3 cellular contexts compared by ENCODE assay signal in genomic region chr9:83934569-83935275, GRCh38.
A peak's percentile ranks its signal among the peaks of the same experiment; 100 is the strongest.
TF ChIP-seq lines count a peak whose summit lies in the region.

No MANE protein-coding gene starts in this region.

TF ChIP-seq in IMR-90, 13 proteins besides CTCF, POLR2A, EP300 and RAD21:
- no peak for TF ChIP-seq FOS (IDR thresholded peaks at IDR 0.05; ENCODE audit: low read depth, low read length)
- TF ChIP-seq ELK1 (IDR thresholded peaks at IDR 0.05; ENCODE audit: borderline replicate concordance, low read depth, low read length) = no peak
- TF ChIP-seq BHLHE40 (IDR thresholded peaks at IDR 0.05; ENCODE audit: low read depth, low read length) = no peak
- TF ChIP-seq CEBPB (IDR thresholded peaks at IDR 0.05; ENCODE audit: low read depth, low read length) = peak; percentile 72
- no peak for TF ChIP-seq RFX5 (IDR thresholded peaks at IDR 0.05; ENCODE audit: low read depth, low read length)

TF ChIP-seq in HepG2, 621 proteins besides CTCF, POLR2A, EP300 and RAD21:
- TF ChIP-seq CEBPB (IDR thresholded peaks at IDR 0.05; ENCODE audit: borderline replicate concordance, low read depth, low read length) (peak; percentile 64; the same call in 1 of the 2 replicates), ZNF567 (CRISPR knock-in tag; IDR thresholded peaks at IDR 0.05; ENCODE audit: borderline replicate concordance) (no peak)

TF ChIP-seq in GM12891, 5 proteins besides CTCF, POLR2A, EP300 and RAD21:
- TF ChIP-seq TAF1 (IDR thresholded peaks at IDR 0.05; ENCODE audit: low read depth, low read length) (no peak), SPI1 (IDR thresholded peaks at IDR 0.05; ENCODE audit: low read depth, low read length) (no peak), PAX5 (IDR thresholded peaks at IDR 0.05; ENCODE audit: insufficient read depth, low read length, severe bottlenecking) (no peak)
